ENCODE assay signal across 9 cellular contexts in the genomic region with DNA sequence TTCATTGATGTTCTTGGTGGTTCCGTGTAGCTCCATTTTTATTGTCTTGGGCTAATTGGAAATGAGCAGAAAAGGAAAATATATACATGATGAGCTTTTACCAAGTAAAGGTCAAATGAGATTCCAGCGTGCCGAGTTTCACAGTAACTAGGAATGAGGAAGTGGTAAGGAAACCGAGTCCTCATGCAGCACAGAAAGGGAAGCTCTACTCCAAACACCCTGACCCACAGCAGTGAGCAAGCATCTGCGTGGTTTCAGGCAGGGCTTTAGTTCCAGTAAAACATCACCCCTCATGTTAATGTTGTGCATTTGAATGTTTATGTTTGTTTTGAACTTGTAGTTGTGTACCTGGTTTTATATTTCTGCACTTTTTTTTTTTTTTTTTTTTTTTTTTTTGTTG.
A peak's percentile ranks its signal among the peaks of the same experiment; 100 is the strongest.
DNase-seq lines count a peak whose midpoint lies in the region; ATAC-seq, FAIRE-seq and TF ChIP-seq lines count a peak whose summit lies in the region.
"Had no signal": no experiment of that assay in that cellular context is flagged by ENCODE, and none has a peak within 500 bp of the region (broad histone marks: within the 10 kb centered on the region; RNA-seq: fewer than 3 reads in every experiment).

No MANE protein-coding gene starts in this region.

- H3K27me3 ChIP-seq in foreskin keratinocyte (no peaks in the 10 kb centered on the region), gastrocnemius medialis (no peaks in the 10 kb centered on the region)

- peak; percentile 30 for FAIRE-seq in H54 (lab: Jason Lieb, UNC)
- FAIRE-seq: colon had no signal

- H3K4me3 ChIP-seq in gastrocnemius medialis, result no peak overlapping the region

- no peaks in the 10 kb centered on the region for H3K9me3 ChIP-seq in gastrocnemius medialis

- peak; percentile 21 for ATAC-seq in foreskin keratinocyte
- no peak for ATAC-seq in gastrocnemius medialis
- ATAC-seq in HG02884 (IDR thresholded peaks at IDR 0.05; ENCODE audit: unreplicated experiment), result no peak

- H3K4me1 ChIP-seq in foreskin keratinocyte, result no peaks in the 10 kb centered on the region
- H3K4me1 ChIP-seq in gastrocnemius medialis, result peaks cover 0 to 4% of the 10 kb centered on the region in 2 donors

- no peaks in the 10 kb centered on the region for H3K36me3 ChIP-seq in gastrocnemius medialis

- DNase-seq in Daoy (ENCODE audit: low read depth) (peak; percentile 60), H54 (ENCODE audit: insufficient read length, low spot score) (no peak), NOMO-1 treated with dmso at 0.1 percent for 144 hours (lab: John Stamatoyannopoulos, UW; ENCODE audit: unreplicated experiment) (peak; percentile 75), foreskin keratinocyte (peak; percentile 10 to 36), G401 (ENCODE audit: low spot score) (no peak), gastrocnemius medialis (no peak)
- DNase-seq in stimulated activated CD4-positive, alpha-beta T cell treated with anti-CD3 and anti-CD28 coated beads, Interleukin-15, amount 100 ng/mL, for 24 hours, result no peak

- H3K27ac ChIP-seq in foreskin keratinocyte, result no peak overlapping the region
- no peak overlapping the region for H3K27ac ChIP-seq in gastrocnemius medialis

- TF ChIP-seq POLR2A in H54 (IDR thresholded peaks at IDR 0.05; ENCODE audit: low read depth, low read length), result no peak
- no peak for TF ChIP-seq POLR2A in gastrocnemius medialis (IDR thresholded peaks at IDR 0.05)

- in situ Hi-C loops in G401 (cut with HindIII; ENCODE audit: low sequenced_read_pairs), result no loop called here
- in situ Hi-C loops in gastrocnemius medialis (cut with MboI; ENCODE audit: low sequenced_read_pairs in 4 of 4), result no loop called here

- intact Hi-C loops in gastrocnemius medialis (cut with DNase I; ENCODE audit: low total_unique reads), result no loop called here

- no peak for TF ChIP-seq CTCF in foreskin keratinocyte (conservative IDR thresholded peaks at IDR 0.05)
- TF ChIP-seq CTCF in gastrocnemius medialis (IDR thresholded peaks at IDR 0.05 in 4 of 5, conservative IDR thresholded peaks at IDR 0.05 in 1 of 5), result no peak

Comparison
In these comparisons a context has a peak if more than half of its experiments do, and no peak if none do; other contexts are left out.
1. DNase-seq: peak in Daoy (single experiment), NOMO-1 treated with dmso at 0.1 percent for 144 hours (single experiment) and foreskin keratinocyte (2 of 2); none in H54 (single experiment), G401 (single experiment), stimulated activated CD4-positive, alpha-beta T cell treated with anti-CD3 and anti-CD28 coated beads, Interleukin-15, amount 100 ng/mL, for 24 hours (single experiment) and gastrocnemius medialis (0 of 2).